ENCODE assay signal across 19 cellular contexts in the genomic region with DNA sequence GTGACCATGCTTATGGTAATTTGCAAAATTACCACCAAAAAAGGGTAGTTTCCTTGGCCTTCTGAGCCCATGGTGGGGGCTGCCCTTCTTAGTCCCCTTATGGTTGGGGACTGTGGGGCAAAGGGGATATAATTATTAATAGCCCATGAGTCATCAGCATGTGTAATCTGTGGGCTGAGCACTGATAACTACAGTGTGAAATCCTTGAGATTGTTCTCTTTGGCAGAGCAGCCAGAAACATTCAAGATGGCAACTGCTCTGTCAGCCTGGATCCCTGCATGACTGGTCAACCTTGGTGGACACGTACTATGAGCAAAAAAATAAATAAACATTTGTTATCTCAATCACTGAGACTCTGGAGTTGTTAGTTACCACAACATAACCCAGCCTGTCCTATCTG.
A peak's percentile ranks its signal among the peaks of the same experiment; 100 is the strongest.
DNase-seq lines count a peak whose midpoint lies in the region; ATAC-seq and TF ChIP-seq lines count a peak whose summit lies in the region.
"Had no signal": no experiment of that assay in that cellular context is flagged by ENCODE, and none has a peak within 500 bp of the region (broad histone marks: within the 10 kb centered on the region; RNA-seq: fewer than 3 reads in every experiment).

No MANE protein-coding gene starts in this region.

- TF ChIP-seq CTCF in adrenal gland (IDR thresholded peaks at IDR 0.05) (no peak), retinal pigment epithelial cell (conservative IDR thresholded peaks at IDR 0.05; ENCODE audit: low read depth, low read length) (no peak), esophagus squamous epithelium (IDR thresholded peaks at IDR 0.05) (no peak), GM20000 (IDR thresholded peaks at IDR 0.05; ENCODE audit: extremely low read depth, missing control alignments) (no peak)

- H3K36me3 ChIP-seq in adrenal gland (replicated peaks in 1 of 2) (peaks cover 0 to 4% of the 10 kb centered on the region in 2 donors), esophagus squamous epithelium (peaks cover 0 to 35% (median 0%) of the 10 kb centered on the region in 3 donors)

- DNase-seq in Right ventricle myocardium inferior (ENCODE audit: missing footprints) (no peak), cardiac septum (ENCODE audit: low spot score) (no peak), adrenal gland (peak in 5 of 7 donors; percentile 36 to 65 (median 50)), glomerular visceral epithelial cell (ENCODE audit: extremely low spot score) (peak; percentile 19), retinal pigment epithelial cell (ENCODE audit: low read depth) (peak; percentile 11), esophagus squamous epithelium (lab: John Stamatoyannopoulos, UW) (no peak), GM20000 (ENCODE audit: low spot score) (no peak)
- DNase-seq: activated T-cell treated with anti-CD3 and anti-CD28 coated beads, Interleukin-2, amount 50 U/mL, for 48 hours; amniotic stem cell; glutamatergic neuron; midbrain; MM.1S; NCI-H1930; NCI-H446; occipital lobe; stimulated activated CD4-positive, alpha-beta T cell treated with anti-CD3 and anti-CD28 coated beads, Interleukin-4, amount 100 ng/mL, for 24 hours had no signal

- 18 to 50% (median 35%) methylated on average over 1 of the region's 1 CpG for WGBS in adrenal gland, 4 donors
- 41 to 54% methylated on average over 1 of the region's 1 CpG for WGBS in esophagus squamous epithelium, 2 donors

- intact Hi-C loops in Right ventricle myocardium inferior (cut with DNase I) (no loop called here), cardiac septum (cut with DNase I) (no loop called here), adrenal gland (cut with DNase I) (no loop called here), esophagus squamous epithelium (cut with DNase I) (no loop called here)

- ATAC-seq in Right ventricle myocardium inferior, result peak; percentile 28
- no peak for ATAC-seq in HG03135 (IDR thresholded peaks at IDR 0.05; ENCODE audit: unreplicated experiment)

- H3K4me3 ChIP-seq in adrenal gland (no peak overlapping the region), retinal pigment epithelial cell (ENCODE audit: low read length) (no peak overlapping the region), esophagus squamous epithelium (no peak overlapping the region)
- H3K4me3 ChIP-seq: suprapubic skin had no signal

- H3K9me3 ChIP-seq in adrenal gland (replicated peaks in 1 of 3) (no peaks in the 10 kb centered on the region), esophagus squamous epithelium (no peaks in the 10 kb centered on the region)

- TF ChIP-seq POLR2A in adrenal gland (IDR thresholded peaks at IDR 0.05) (no peak), esophagus squamous epithelium (IDR thresholded peaks at IDR 0.05) (no peak)

- H3K27me3 ChIP-seq in adrenal gland (no peaks in the 10 kb centered on the region), esophagus squamous epithelium (no peaks in the 10 kb centered on the region)
- H3K27me3 ChIP-seq: suprapubic skin had no signal

- H3K4me1 ChIP-seq in adrenal gland (replicated peaks in 1 of 2) (no peaks in the 10 kb centered on the region), esophagus squamous epithelium (no peaks in the 10 kb centered on the region)
- H3K4me1 ChIP-seq: suprapubic skin had no signal

- H3K27ac ChIP-seq in adrenal gland, result no peak overlapping the region
- no peak overlapping the region for H3K27ac ChIP-seq in esophagus squamous epithelium
- H3K27ac ChIP-seq: RWPE1, suprapubic skin had no signal

Comparison
In these comparisons a context has a peak if more than half of its experiments do, and no peak if none do; other contexts are left out.
1. DNase-seq: peak in adrenal gland (5 of 7), glomerular visceral epithelial cell (single experiment) and retinal pigment epithelial cell (single experiment); none in Right ventricle myocardium inferior (single experiment), cardiac septum (single experiment), esophagus squamous epithelium (single experiment) and GM20000 (single experiment).